Comparison of ENCODE assay signal across 1 cellular context in genomic region chr9:37187713-37188439, GRCh38.
TF ChIP-seq lines count a peak whose summit lies in the region.

No MANE protein-coding gene starts in this region.

TF ChIP-seq in GM23338, 12 proteins besides CTCF, POLR2A, EP300 and RAD21 (continued from another document):
- TF ChIP-seq ZNF462 (CRISPR knock-in tag; IDR thresholded peaks at IDR 0.05) = no peak
- TF ChIP-seq STAT1 (IDR thresholded peaks at IDR 0.05; ENCODE audit: unreplicated experiment) = no peak
- no peak for TF ChIP-seq CREB1 (CRISPR knock-in tag; IDR thresholded peaks at IDR 0.05; ENCODE audit: low read depth)
- no peak for TF ChIP-seq POLR2AphosphoS5 (IDR thresholded peaks at IDR 0.05; ENCODE audit: low read depth)
- no peak for TF ChIP-seq ZNF114 (CRISPR knock-in tag; IDR thresholded peaks at IDR 0.05)
- no peak for TF ChIP-seq EZH2phosphoT487 (IDR thresholded peaks at IDR 0.05; ENCODE audit: unreplicated experiment)
- no peak for TF ChIP-seq ETS1 (IDR thresholded peaks at IDR 0.05)
- no peak for TF ChIP-seq REST (IDR thresholded peaks at IDR 0.05; ENCODE audit: unreplicated experiment)
- TF ChIP-seq JUNB (IDR thresholded peaks at IDR 0.05; ENCODE audit: unreplicated experiment) = no peak
- TF ChIP-seq NANOG (IDR thresholded peaks at IDR 0.05; ENCODE audit: borderline replicate concordance) = no peak
TF ChIP-seq in GM23338: peak in this region for 0.
